Comparison of ENCODE assay signal across 19 cellular contexts in the genomic region with DNA sequence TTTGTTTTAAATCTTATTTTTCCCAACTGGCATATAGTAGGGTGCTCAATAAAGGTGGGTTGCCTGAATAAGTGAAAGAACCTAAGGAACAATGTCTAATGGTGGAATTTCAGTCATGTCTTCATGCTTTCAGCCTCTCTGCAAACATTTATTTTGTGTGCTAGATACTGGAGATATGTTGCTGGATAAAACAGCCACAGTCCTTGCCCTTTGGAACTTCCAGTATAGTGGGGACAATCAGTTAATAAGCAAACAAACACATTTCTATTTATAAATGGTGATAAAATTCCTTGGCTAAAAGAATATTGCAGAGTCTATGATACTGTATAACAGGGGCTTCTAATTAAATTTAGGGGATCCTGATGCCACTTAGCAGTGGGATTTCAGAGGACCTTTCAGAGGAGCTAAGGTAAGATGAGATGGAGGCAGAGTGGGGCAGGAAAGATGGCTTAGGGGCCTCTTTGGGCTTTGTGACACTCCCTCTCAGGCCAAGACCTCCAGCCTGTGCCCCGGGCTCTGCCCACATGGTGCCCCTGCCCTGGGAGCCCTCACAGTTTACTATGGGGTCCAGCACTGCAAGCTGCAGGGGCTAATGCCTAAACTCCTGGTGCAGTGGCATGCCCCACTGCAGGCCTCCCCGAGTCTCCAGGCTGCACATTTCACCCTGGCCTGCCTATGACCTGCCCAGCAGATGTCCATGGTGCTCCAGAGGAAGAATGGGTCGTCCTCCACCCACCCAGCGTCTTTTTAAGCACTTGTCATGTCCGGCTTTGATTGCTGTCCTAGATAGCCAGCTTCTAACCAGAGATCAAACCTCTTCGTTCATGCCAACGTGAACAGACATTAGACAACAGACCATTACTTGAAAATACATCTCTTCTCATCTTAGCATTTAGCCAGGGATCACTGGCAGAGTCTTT.
A peak's percentile ranks its signal among the peaks of the same experiment; 100 is the strongest.
DNase-seq lines count a peak whose midpoint lies in the region; ATAC-seq and TF ChIP-seq lines count a peak whose summit lies in the region.
"Had no signal": no experiment of that assay in that cellular context is flagged by ENCODE, and none has a peak within 500 bp of the region (broad histone marks: within the 10 kb centered on the region; RNA-seq: fewer than 3 reads in every experiment).

No MANE protein-coding gene starts in this region.

- H3K36me3 Mint-ChIP-seq in activated CD4-positive, alpha-beta T cell treated with anti-CD3 and anti-CD28 coated beads, Interleukin-2, amount 10 ng/mL, durations not matched to agents 24 days and 14 days (ENCODE audit: low read depth): no peaks in the 10 kb centered on the region
- H3K36me3 Mint-ChIP-seq in activated CD4-positive, alpha-beta T cell treated with anti-CD3 and anti-CD28 coated beads for 36 hours (ENCODE audit: low read depth): no peaks in the 10 kb centered on the region
- H3K36me3 Mint-ChIP-seq in type B pancreatic cell: no peaks in the 10 kb centered on the region
- H3K36me3 Mint-ChIP-seq: CD8-positive, alpha-beta memory T cell had no signal

- H3K4me3 ChIP-seq in coronary artery (no peak overlapping the region), right lobe of liver (no peak overlapping the region)

- WGBS in right lobe of liver (ENCODE audit: insufficient coverage, low coverage, low lambda C conversion rate, missing lambda C conversion rate): 42% methylated on average over 5 of the region's 7 CpGs

- POLR2A ChIA-PET in activated CD4-positive, alpha-beta T cell treated with anti-CD3 and anti-CD28 coated beads for 36 hours (lab: Charles Lee): interaction anchor here (0.5 kb wide), 1 partner anchor 21 kb away, joined by 3 read pairs; no protein-coding TSS in a partner anchor

- peaks cover 2% of the 10 kb centered on the region for H3K27me3 Mint-ChIP-seq in activated CD4-positive, alpha-beta T cell treated with anti-CD3 and anti-CD28 coated beads, Interleukin-2, amount 10 ng/mL, durations not matched to agents 24 days and 14 days
- peaks cover 1% of the 10 kb centered on the region for H3K27me3 Mint-ChIP-seq in activated CD4-positive, alpha-beta T cell treated with anti-CD3 and anti-CD28 coated beads for 36 hours
- H3K27me3 Mint-ChIP-seq in type B pancreatic cell: peaks cover 30% of the 10 kb centered on the region

- intact Hi-C loops in activated CD4-positive, alpha-beta T cell treated with anti-CD3 and anti-CD28 coated beads, Interleukin-2, amount 10 ng/mL, durations not matched to agents 24 days and 14 days (cut with micrococcal nuclease): no loop called here
- intact Hi-C loops in activated CD4-positive, alpha-beta T cell treated with anti-CD3 and anti-CD28 coated beads for 36 hours (cut with DNase I, micrococcal nuclease): no loop called here
- intact Hi-C loops in right lobe of liver (cut with DNase I): loop anchor here in 1 of 2 donors (10.0 kb wide), 1 partner anchor 219 kb away; no protein-coding TSS in a partner anchor

- no peak overlapping the region for H3K4me3 Mint-ChIP-seq in activated CD4-positive, alpha-beta T cell treated with anti-CD3 and anti-CD28 coated beads, Interleukin-2, amount 10 ng/mL, durations not matched to agents 24 days and 14 days
- H3K4me3 Mint-ChIP-seq in activated CD4-positive, alpha-beta T cell treated with anti-CD3 and anti-CD28 coated beads for 36 hours: no peak overlapping the region
- no peak overlapping the region for H3K4me3 Mint-ChIP-seq in type B pancreatic cell
- H3K4me3 Mint-ChIP-seq: CD8-positive, alpha-beta memory T cell had no signal

- CTCF ChIA-PET in activated CD4-positive, alpha-beta T cell treated with anti-CD3 and anti-CD28 coated beads for 36 hours (lab: Charles Lee): no interaction called here

- TF ChIP-seq CTCF in coronary artery (IDR thresholded peaks at IDR 0.05) (no peak), right lobe of liver (IDR thresholded peaks at IDR 0.05) (no peak), type B pancreatic cell (conservative IDR thresholded peaks at IDR 0.05) (no peak)

- no peaks in the 10 kb centered on the region for H3K36me3 ChIP-seq in right lobe of liver

- no peak for TF ChIP-seq POLR2A in right lobe of liver (IDR thresholded peaks at IDR 0.05)

- H3K9me3 ChIP-seq in right lobe of liver: no peaks in the 10 kb centered on the region

- no peaks in the 10 kb centered on the region for H3K27me3 ChIP-seq in right lobe of liver

- no peak overlapping the region for H3K27ac ChIP-seq in coronary artery
- H3K27ac ChIP-seq in right lobe of liver: peak overlapping the region in 1 of 3 donors; percentile 39
- H3K27ac ChIP-seq: C4-2B had no signal

- no peaks in the 10 kb centered on the region for H3K9me3 Mint-ChIP-seq in activated CD4-positive, alpha-beta T cell treated with anti-CD3 and anti-CD28 coated beads, Interleukin-2, amount 10 ng/mL, durations not matched to agents 24 days and 14 days
- no peaks in the 10 kb centered on the region for H3K9me3 Mint-ChIP-seq in activated CD4-positive, alpha-beta T cell treated with anti-CD3 and anti-CD28 coated beads for 36 hours (ENCODE audit: low read depth)
- no peaks in the 10 kb centered on the region for H3K9me3 Mint-ChIP-seq in type B pancreatic cell
- H3K9me3 Mint-ChIP-seq: CD8-positive, alpha-beta memory T cell had no signal

- H3K4me1 Mint-ChIP-seq in activated CD4-positive, alpha-beta T cell treated with anti-CD3 and anti-CD28 coated beads, Interleukin-2, amount 10 ng/mL, durations not matched to agents 24 days and 14 days: peaks cover 4% of the 10 kb centered on the region
- H3K4me1 Mint-ChIP-seq in activated CD4-positive, alpha-beta T cell treated with anti-CD3 and anti-CD28 coated beads for 36 hours: no peaks in the 10 kb centered on the region
- H3K4me1 Mint-ChIP-seq in type B pancreatic cell (ENCODE audit: unreplicated experiment): no peaks in the 10 kb centered on the region

- H3K27ac Mint-ChIP-seq in activated CD4-positive, alpha-beta T cell treated with anti-CD3 and anti-CD28 coated beads, Interleukin-2, amount 10 ng/mL, durations not matched to agents 24 days and 14 days: no peak overlapping the region
- H3K27ac Mint-ChIP-seq in activated CD4-positive, alpha-beta T cell treated with anti-CD3 and anti-CD28 coated beads for 36 hours: no peak overlapping the region
- no peak overlapping the region for H3K27ac Mint-ChIP-seq in type B pancreatic cell
- H3K27ac Mint-ChIP-seq: CD8-positive, alpha-beta memory T cell had no signal

- H3K4me1 ChIP-seq in right lobe of liver: peaks cover 0 to 29% (median 14%) of the 10 kb centered on the region in 4 donors

- peak; percentile 31 for DNase-seq in activated CD4-positive, alpha-beta T cell treated with anti-CD3 and anti-CD28 coated beads, Interleukin-2, amount 10 ng/mL, durations not matched to agents 24 days and 14 days
- DNase-seq in activated CD4-positive, alpha-beta T cell treated with anti-CD3 and anti-CD28 coated beads for 36 hours: no peak
- peak; percentile 29 for DNase-seq in coronary artery (ENCODE audit: low spot score)
- no peak for DNase-seq in right lobe of liver
- peak; percentile 61 for DNase-seq in type B pancreatic cell (ENCODE audit: extremely low spot score, unreplicated experiment)
- no peak for DNase-seq in SIG-M5 (lab: John Stamatoyannopoulos, UW)
- DNase-seq in T1000 (lab: John Stamatoyannopoulos, UW): no peak
- no peak for DNase-seq in mesenteric fat pad (ENCODE audit: low spot score)
- DNase-seq: AML-193; CD8-positive, alpha-beta memory T cell; DMS53; GDM1; Kasumi-1; NCI-H1417; NCI-H1694 treated with DMSO at 0.1 percent for 48 hours; NCI-H446; NCI-H526 had no signal

- ATAC-seq in activated CD4-positive, alpha-beta T cell treated with anti-CD3 and anti-CD28 coated beads for 36 hours: no peak
- peak; percentile 49 to 69 (median 60) for ATAC-seq in right lobe of liver
- ATAC-seq: Right ventricle myocardium inferior had no signal

Comparison
In these comparisons a context has a peak if more than half of its experiments do, and no peak if none do; other contexts are left out.
1. DNase-seq: peak in activated CD4-positive, alpha-beta T cell treated with anti-CD3 and anti-CD28 coated beads, Interleukin-2, amount 10 ng/mL, durations not matched to agents 24 days and 14 days (single experiment), coronary artery (single experiment) and type B pancreatic cell (single experiment); none in activated CD4-positive, alpha-beta T cell treated with anti-CD3 and anti-CD28 coated beads for 36 hours (single experiment), right lobe of liver (0 of 3), SIG-M5 (single experiment), T1000 (single experiment) and mesenteric fat pad (single experiment).